In genomic region chr13:27251166-27252088, GRCh38 we compare ENCODE assay signal across 1 cellular context.
TF ChIP-seq lines count a peak whose summit lies in the region.

Gene RPL21, plus strand, starts transcription at chr13:27251558. Its CDS starts 2,219 bp downstream, at chr13:27253777.

TF ChIP-seq in WTC11, 78 proteins besides CTCF, POLR2A, EP300 and RAD21 (continued from another document):
- TF ChIP-seq ZNF281 (CRISPR knock-in tag; IDR thresholded peaks at IDR 0.05) (no peak), MAX (CRISPR knock-in tag; IDR thresholded peaks at IDR 0.05) (peak; percentile 94), ZNF219 (CRISPR knock-in tag; IDR thresholded peaks at IDR 0.05; ENCODE audit: borderline replicate concordance) (no peak), EMX1 (CRISPR knock-in tag; IDR thresholded peaks at IDR 0.05) (no peak), MYBL2 (CRISPR knock-in tag; IDR thresholded peaks at IDR 0.05) (peak; percentile 70; the same call in 1 of the 2 replicates), HMGA2 (CRISPR knock-in tag; IDR thresholded peaks at IDR 0.05) (peak; percentile 7; the same call in 1 of the 2 replicates), GTF2I (CRISPR knock-in tag; conservative IDR thresholded peaks at IDR 0.05) (no peak), PRRX2 (CRISPR knock-in tag; IDR thresholded peaks at IDR 0.05) (no peak), HMGXB4 (CRISPR knock-in tag; IDR thresholded peaks at IDR 0.05) (peak; percentile 83), PRDM15 (CRISPR knock-in tag; IDR thresholded peaks at IDR 0.05) (no peak), TP53 (CRISPR knock-in tag; IDR thresholded peaks at IDR 0.05) (no peak), FOXJ3 (CRISPR knock-in tag; IDR thresholded peaks at IDR 0.05; ENCODE audit: borderline replicate concordance) (no peak), ZNF396 (CRISPR knock-in tag; IDR thresholded peaks at IDR 0.05; ENCODE audit: borderline replicate concordance) (no peak), ZNF512 (CRISPR knock-in tag; IDR thresholded peaks at IDR 0.05; ENCODE audit: borderline replicate concordance) (no peak), KAT7 (CRISPR knock-in tag; IDR thresholded peaks at IDR 0.05; ENCODE audit: borderline replicate concordance) (0 out of 2 replicates have a peak, but pooled peaks have one; percentile 90), ZMAT4 (CRISPR knock-in tag; IDR thresholded peaks at IDR 0.05) (no peak), ELF4 (CRISPR knock-in tag; IDR thresholded peaks at IDR 0.05; ENCODE audit: low read depth) (no peak), E2F1 (CRISPR knock-in tag; IDR thresholded peaks at IDR 0.05) (0 out of 2 replicates have a peak, but pooled peaks have one; percentile 27), GABPB1 (CRISPR knock-in tag; IDR thresholded peaks at IDR 0.05) (no peak; the same call in 1 of the 2 replicates), JAZF1 (CRISPR knock-in tag; IDR thresholded peaks at IDR 0.05) (no peak), CBFB (CRISPR knock-in tag; IDR thresholded peaks at IDR 0.05; ENCODE audit: low read depth) (no peak), GRHL2 (CRISPR knock-in tag; IDR thresholded peaks at IDR 0.05; ENCODE audit: insufficient replicate concordance, severe bottlenecking) (no peak), PREB (CRISPR knock-in tag; IDR thresholded peaks at IDR 0.05; ENCODE audit: borderline replicate concordance) (peak; percentile 67; the same call in 1 of the 2 replicates), IRF2 (CRISPR knock-in tag; IDR thresholded peaks at IDR 0.05; ENCODE audit: borderline replicate concordance, low read depth) (no peak), STAT6 (CRISPR knock-in tag; conservative IDR thresholded peaks at IDR 0.05; ENCODE audit: low read depth) (no peak), SOX15 (CRISPR knock-in tag; IDR thresholded peaks at IDR 0.05) (no peak), FOXK1 (CRISPR knock-in tag; IDR thresholded peaks at IDR 0.05) (peak; percentile 93), CDX4 (CRISPR knock-in tag; IDR thresholded peaks at IDR 0.05; ENCODE audit: borderline replicate concordance) (no peak), CREB1 (CRISPR knock-in tag; IDR thresholded peaks at IDR 0.05) (no peak), ZNF232 (CRISPR knock-in tag; IDR thresholded peaks at IDR 0.05) (no peak), E2F5 (CRISPR knock-in tag; IDR thresholded peaks at IDR 0.05) (peak; percentile 82; the same call in 1 of the 2 replicates), RORB (CRISPR knock-in tag; IDR thresholded peaks at IDR 0.05) (no peak), ZNF671 (CRISPR knock-in tag; IDR thresholded peaks at IDR 0.05) (peak; percentile 34; the same call in 1 of the 2 replicates), SP1 (CRISPR knock-in tag; conservative IDR thresholded peaks at IDR 0.05) (peak; percentile 81), ZSCAN18 (CRISPR knock-in tag; IDR thresholded peaks at IDR 0.05) (no peak), ZNF138 (CRISPR knock-in tag; conservative IDR thresholded peaks at IDR 0.05) (no peak)
